8 cellular contexts compared by ENCODE assay signal in the genomic region with DNA sequence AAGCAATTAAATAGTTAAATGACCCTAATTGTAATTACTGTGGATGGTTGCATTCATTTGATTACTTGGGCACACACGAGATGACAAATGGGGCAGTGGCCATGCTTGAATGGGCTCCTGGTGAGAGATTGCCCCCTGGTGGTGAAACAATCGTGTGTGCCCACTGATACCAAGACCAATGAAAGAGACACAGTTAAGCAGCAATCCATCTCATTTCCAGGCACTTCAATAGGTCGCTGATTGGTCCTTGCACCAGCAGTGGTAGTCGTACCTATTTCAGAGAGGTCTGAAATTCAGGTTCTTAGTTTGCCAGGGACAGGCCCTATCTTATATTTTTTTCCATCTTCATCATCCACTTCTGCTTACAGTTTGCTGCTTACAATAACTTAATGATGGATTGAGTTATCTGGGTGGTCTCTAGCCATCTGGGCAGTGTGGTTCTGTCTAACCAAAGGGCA. TPM values are rescaled to one million over a fixed set of nuclear protein-coding genes. Genes with fewer than 3 reads are reported as not detected.
A peak's percentile ranks its signal among the peaks of the same experiment; 100 is the strongest.
DNase-seq lines count a peak whose midpoint lies in the region; ATAC-seq and TF ChIP-seq lines count a peak whose summit lies in the region.

No MANE protein-coding gene starts in this region.

- H3K27ac Mint-ChIP-seq in activated CD4-positive, alpha-beta memory T cell treated with anti-CD3 and anti-CD28 coated beads, Interleukin-2, amount 10 ng/mL, durations not matched to agents 7 days and 5 days = no peak overlapping the region

- H2AK5ac ChIP-seq in mesendoderm (ENCODE audit: low read length) = no peak overlapping the region

- H3K27me3 ChIP-seq in mesendoderm (ENCODE audit: insufficient read depth, low read length, poor library complexity) = no peaks in the 10 kb centered on the region

- no peak overlapping the region for H4K8ac ChIP-seq in mesendoderm (ENCODE audit: low read depth, low read length)

- peaks cover 3% of the 10 kb centered on the region for H3K36me3 ChIP-seq in mesendoderm (ENCODE audit: control insufficient read depth, insufficient read depth, low read length)

- peak; percentile 91 for TF ChIP-seq CTCF in GM10248 (IDR thresholded peaks at IDR 0.05; ENCODE audit: control extremely low read depth, extremely low read depth, low read depth, missing control alignments)

- H3K79me1 ChIP-seq in mesendoderm (ENCODE audit: low read length) = no peaks in the 10 kb centered on the region

- H3K4ac ChIP-seq in mesendoderm (ENCODE audit: low read depth, low read length) = no peak overlapping the region

- no peaks in the 10 kb centered on the region for H3K79me2 ChIP-seq in mesendoderm (ENCODE audit: control insufficient read depth, insufficient read depth, low read length)

- H2BK120ac ChIP-seq in mesendoderm (ENCODE audit: low read depth, low read length) = no peak overlapping the region

- no peak overlapping the region for H3K4me3 Mint-ChIP-seq in activated CD4-positive, alpha-beta memory T cell treated with anti-CD3 and anti-CD28 coated beads, Interleukin-2, amount 10 ng/mL, durations not matched to agents 7 days and 5 days

- no peak overlapping the region for H3K4me2 ChIP-seq in mesendoderm (ENCODE audit: low read length)

- H3K4me1 ChIP-seq in mesendoderm (ENCODE audit: control insufficient read depth, low read depth, low read length) = no peaks in the 10 kb centered on the region

- H3K56ac ChIP-seq in mesendoderm (ENCODE audit: low read length) = no peak overlapping the region

- H3K18ac ChIP-seq in mesendoderm (ENCODE audit: low read length) = no peak overlapping the region

- H2BK5ac ChIP-seq in mesendoderm (ENCODE audit: low read length) = no peak overlapping the region

- H2BK15ac ChIP-seq in mesendoderm (replicated peaks; ENCODE audit: low read depth) = no peak overlapping the region

- no peaks in the 10 kb centered on the region for H3K9me3 Mint-ChIP-seq in activated CD4-positive, alpha-beta memory T cell treated with anti-CD3 and anti-CD28 coated beads, Interleukin-2, amount 10 ng/mL, durations not matched to agents 7 days and 5 days

- no peak overlapping the region for H3K4me3 ChIP-seq in mesendoderm (ENCODE audit: low read length)

- H3K27ac ChIP-seq in mesendoderm (ENCODE audit: low read depth, low read length) = no peak overlapping the region

- peaks cover 16% of the 10 kb centered on the region for H3K36me3 Mint-ChIP-seq in activated CD4-positive, alpha-beta memory T cell treated with anti-CD3 and anti-CD28 coated beads, Interleukin-2, amount 10 ng/mL, durations not matched to agents 7 days and 5 days (ENCODE audit: low read depth)

- WGBS in mesendoderm (ENCODE audit: extremely low coverage, insufficient coverage, low lambda C conversion rate) = no CpG with 5 or more reads among the region's 4 CpGs

- ATAC-seq in HG03432 (IDR thresholded peaks at IDR 0.05; ENCODE audit: unreplicated experiment) (peak; percentile 64), HG02973 (IDR thresholded peaks at IDR 0.05; ENCODE audit: unreplicated experiment) (no peak)

- CTCF ChIA-PET in GM10248 (lab: Yijun Ruan, JAX) = interaction anchor here (0.8 to 3.9 kb wide), 9 partner anchors 9 to 497 kb away, joined by 3 to 35 read pairs (median 9); partner anchors contain the start of gene SGPL1
- CTCF ChIA-PET in activated CD4-positive, alpha-beta memory T cell treated with anti-CD3 and anti-CD28 coated beads, Interleukin-2, amount 10 ng/mL, durations not matched to agents 7 days and 5 days (lab: Charles Lee) = interaction anchor here (3.0 to 3.2 kb wide), 2 partner anchors 63 to 330 kb away, joined by 11 to 18 read pairs; partner anchors contain the start of gene SGPL1

- POLR2A ChIA-PET in GM10248 (lab: Yijun Ruan, JAX) = no interaction called here
- POLR2A ChIA-PET in activated CD4-positive, alpha-beta memory T cell treated with anti-CD3 and anti-CD28 coated beads, Interleukin-2, amount 10 ng/mL, durations not matched to agents 7 days and 5 days (lab: Charles Lee) = no interaction called here

- H3K4me1 Mint-ChIP-seq in activated CD4-positive, alpha-beta memory T cell treated with anti-CD3 and anti-CD28 coated beads, Interleukin-2, amount 10 ng/mL, durations not matched to agents 7 days and 5 days = peaks cover 5% of the 10 kb centered on the region

- H3K27me3 Mint-ChIP-seq in activated CD4-positive, alpha-beta memory T cell treated with anti-CD3 and anti-CD28 coated beads, Interleukin-2, amount 10 ng/mL, durations not matched to agents 7 days and 5 days = no peaks in the 10 kb centered on the region

- no peak overlapping the region for H3K9ac ChIP-seq in mesendoderm (ENCODE audit: low read length)

- H3K23ac ChIP-seq in mesendoderm (ENCODE audit: low read length) = no peak overlapping the region

- H4K5ac ChIP-seq in mesendoderm (ENCODE audit: low read length) = no peak overlapping the region

- DNase-seq in GM10248 (ENCODE audit: extremely low spot score) (peak; percentile 78), NCI-H774 (lab: John Stamatoyannopoulos, UW) (peak; percentile 67), mesendoderm (peak; percentile 83)
- peak; percentile 77 for DNase-seq in activated CD4-positive, alpha-beta memory T cell treated with anti-CD3 and anti-CD28 coated beads, Interleukin-2, amount 10 ng/mL, durations not matched to agents 7 days and 5 days
- DNase-seq in effector CD4-positive, alpha-beta T cell = peak; percentile 68
- peak; percentile 50 to 61 for DNase-seq in stimulated activated CD8-positive, alpha-beta memory T cell treated with anti-CD3 and anti-CD28 coated beads, Interleukin-2, amount 100 ng/mL, for 1 hour (ENCODE audit: low read depth in 2 of 2)

RNA-seq across cellular contexts. Expression of gene PCBD1, which starts 8.3 kb away (rescaled TPM):
- 10 to 100 TPM; 37.2 to 38.6 TPM for total RNA-seq in activated CD4-positive, alpha-beta memory T cell treated with anti-CD3 and anti-CD28 coated beads, Interleukin-2, amount 10 ng/mL, durations not matched to agents 7 days and 5 days
- polyA plus RNA-seq in mesendoderm (2013, experiment 1 of 2) = 59.5 TPM
- polyA plus RNA-seq in mesendoderm (2013, experiment 2 of 2) = 60.9 TPM
